ENCODE assay signal across 17 cellular contexts in the genomic region with DNA sequence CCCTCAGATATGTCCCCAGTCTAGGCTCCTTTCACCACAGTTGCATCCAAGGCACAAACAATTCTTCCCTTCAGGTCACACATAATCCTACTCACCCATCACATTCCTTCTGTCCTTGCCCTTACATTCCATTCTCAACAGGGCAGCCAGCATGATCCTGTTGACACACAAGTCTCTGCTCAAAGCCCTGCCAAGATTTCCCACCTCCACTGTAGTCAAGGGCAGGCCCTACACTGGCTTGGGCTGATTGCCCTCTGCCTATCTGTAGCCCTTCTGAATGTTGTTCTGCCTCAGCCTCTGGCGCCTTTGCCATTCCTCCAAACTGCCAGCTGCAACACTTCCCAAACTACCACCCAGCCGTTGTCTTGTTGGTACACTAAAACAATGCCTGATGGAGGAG.
"Had no signal": no experiment of that assay in that cellular context is flagged by ENCODE, and none has a peak within 500 bp of the region (broad histone marks: within the 10 kb centered on the region; RNA-seq: fewer than 3 reads in every experiment).

No MANE protein-coding gene starts in this region.

- H2AFZ ChIP-seq: parathyroid adenoma had no signal

- H3K36me3 Mint-ChIP-seq: activated CD8-positive, alpha-beta memory T cell treated with anti-CD3 and anti-CD28 coated beads, Interleukin-2, amount 10 ng/mL, durations not matched to agents 7 days and 5 days; activated naive CD4-positive, alpha-beta T cell treated with anti-CD3 and anti-CD28 coated beads, Interleukin-2, amount 50 U/mL, for 24 hours; type B pancreatic cell had no signal

- H3K27ac ChIP-seq: cardiac muscle cell, dorsolateral prefrontal cortex, parathyroid adenoma had no signal

- DNase-seq: activated CD4-positive, alpha-beta T cell treated with anti-CD3 and anti-CD28 coated beads, Interleukin-2, amount 50 U/mL, for 48 hours; activated CD8-positive, alpha-beta memory T cell treated with anti-CD3 and anti-CD28 coated beads, Interleukin-2, amount 10 ng/mL, durations not matched to agents 7 days and 5 days; activated T-cell treated with anti-CD3 and anti-CD28 coated beads, Interleukin-2, amount 50 U/mL, for 1 hour; dorsolateral prefrontal cortex; hippocampal formation; kidney; small intestine; stimulated activated CD4-positive, alpha-beta T cell treated with anti-CD3 and anti-CD28 coated beads, Interleukin-4, amount 100 ng/mL, for 4 hours; stimulated activated CD8-positive, alpha-beta memory T cell treated with anti-CD3 and anti-CD28 coated beads, Interleukin-4, amount 100 ng/mL, for 48 hours; stimulated activated naive CD8-positive, alpha-beta T cell treated with anti-CD3 and anti-CD28 coated beads, Interleukin-15, Interleukin-2, amounts not matched to agents 100 U/mL and 50 U/mL, for 24 hours had no signal

- H3K9ac ChIP-seq: parathyroid adenoma had no signal

- H3K36me3 ChIP-seq: cardiac muscle cell, gastroesophageal sphincter had no signal

- H3K4me3 Mint-ChIP-seq: activated CD8-positive, alpha-beta memory T cell treated with anti-CD3 and anti-CD28 coated beads, Interleukin-2, amount 10 ng/mL, durations not matched to agents 7 days and 5 days; activated naive CD4-positive, alpha-beta T cell treated with anti-CD3 and anti-CD28 coated beads, Interleukin-2, amount 50 U/mL, for 24 hours; neural crest cell; type B pancreatic cell had no signal

- H3K27me3 Mint-ChIP-seq: activated CD8-positive, alpha-beta memory T cell treated with anti-CD3 and anti-CD28 coated beads, Interleukin-2, amount 10 ng/mL, durations not matched to agents 7 days and 5 days; type B pancreatic cell had no signal

- H3K27me3 ChIP-seq: cardiac muscle cell, dorsolateral prefrontal cortex, gastroesophageal sphincter had no signal

- H3K4me1 ChIP-seq: parathyroid adenoma had no signal

- H3K9me3 ChIP-seq: gastroesophageal sphincter had no signal

- H3K4me3 ChIP-seq: cardiac muscle cell, dorsolateral prefrontal cortex, gastroesophageal sphincter had no signal

- H3K4me1 Mint-ChIP-seq: activated CD8-positive, alpha-beta memory T cell treated with anti-CD3 and anti-CD28 coated beads, Interleukin-2, amount 10 ng/mL, durations not matched to agents 7 days and 5 days; activated naive CD4-positive, alpha-beta T cell treated with anti-CD3 and anti-CD28 coated beads, Interleukin-2, amount 50 U/mL, for 24 hours had no signal

- H3K79me2 ChIP-seq: parathyroid adenoma had no signal

- H3K9me3 Mint-ChIP-seq: activated naive CD4-positive, alpha-beta T cell treated with anti-CD3 and anti-CD28 coated beads, Interleukin-2, amount 50 U/mL, for 24 hours; neural crest cell had no signal

- H3K27ac Mint-ChIP-seq: activated CD8-positive, alpha-beta memory T cell treated with anti-CD3 and anti-CD28 coated beads, Interleukin-2, amount 10 ng/mL, durations not matched to agents 7 days and 5 days; activated naive CD4-positive, alpha-beta T cell treated with anti-CD3 and anti-CD28 coated beads, Interleukin-2, amount 50 U/mL, for 24 hours; type B pancreatic cell had no signal

- ATAC-seq: activated CD4-positive, CD25-positive, alpha-beta regulatory T cell treated with anti-CD3 and anti-CD28 coated beads, Interleukin-2, amount 50 U/mL, for 24 hours; activated CD8-positive, alpha-beta memory T cell treated with anti-CD3 and anti-CD28 coated beads, Interleukin-2, amount 10 ng/mL, durations not matched to agents 7 days and 5 days; gastroesophageal sphincter; stimulated activated naive CD8-positive, alpha-beta T cell treated with anti-CD3 and anti-CD28 coated beads, Interleukin-15, Interleukin-2, amounts not matched to agents 100 U/mL and 50 U/mL, for 24 hours had no signal
